9 cellular contexts compared by ENCODE assay signal in the genomic region with DNA sequence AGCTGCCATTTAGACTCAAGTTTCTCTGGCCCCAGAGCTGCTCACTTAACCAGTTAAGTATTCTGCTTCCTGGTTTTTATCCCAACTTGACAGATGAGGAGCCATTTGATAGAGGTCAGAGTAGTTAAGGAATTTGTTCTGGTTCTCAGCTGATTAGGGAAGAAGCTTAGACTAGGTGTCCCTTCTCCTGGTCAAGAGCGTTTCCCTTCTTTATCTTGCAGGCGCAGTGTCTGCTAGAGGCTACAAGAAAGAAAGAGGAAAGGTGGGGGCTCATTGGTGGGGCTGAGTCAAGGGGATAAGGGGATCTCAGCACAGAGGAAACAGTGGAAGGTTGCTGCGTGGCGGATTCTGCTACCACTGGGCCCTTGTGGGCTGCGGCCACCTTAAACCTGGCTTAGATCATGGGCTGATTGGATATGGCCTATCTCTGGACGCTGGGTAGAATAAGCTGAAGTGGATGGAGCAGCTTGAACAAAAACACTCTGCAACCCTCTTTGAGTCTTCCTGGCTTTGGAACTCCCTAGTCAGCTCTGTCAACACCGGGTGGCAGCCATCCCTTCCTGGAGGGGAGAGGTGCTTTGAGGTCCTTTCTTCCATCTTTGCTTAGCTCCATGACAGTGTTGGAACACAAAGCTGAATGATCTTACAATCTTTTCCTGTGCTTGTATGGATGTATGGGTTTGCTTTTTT.
DNase-seq lines count a peak whose midpoint lies in the region; ATAC-seq and TF ChIP-seq lines count a peak whose summit lies in the region.
"Had no signal": no experiment of that assay in that cellular context is flagged by ENCODE, and none has a peak within 500 bp of the region (broad histone marks: within the 10 kb centered on the region; RNA-seq: fewer than 3 reads in every experiment).

No MANE protein-coding gene starts in this region.

- no peaks in the 10 kb centered on the region for H3K27me3 Mint-ChIP-seq in activated T-helper 17 cell treated with anti-CD3 and anti-CD28 coated beads, Interleukin-2, amount 50 U/mL, for 72 hours

- H3K4me1 ChIP-seq in right atrium auricular region (peaks cover 0 to 13% of the 10 kb centered on the region in 2 donors), ascending aorta (peaks cover 0 to 3% of the 10 kb centered on the region in 2 donors)

- H3K9me3 ChIP-seq in right atrium auricular region: no peaks in the 10 kb centered on the region
- H3K9me3 ChIP-seq in ascending aorta: no peaks in the 10 kb centered on the region

- H3K4me1 Mint-ChIP-seq in activated T-helper 17 cell treated with anti-CD3 and anti-CD28 coated beads, Interleukin-2, amount 50 U/mL, for 72 hours: peaks cover 6% of the 10 kb centered on the region

- H3K4me3 ChIP-seq in right atrium auricular region (no peak overlapping the region), ascending aorta (no peak overlapping the region)

- DNase-seq in Right ventricle myocardium superior: no peak
- DNase-seq in right atrium auricular region (ENCODE audit: low spot score): no peak
- DNase-seq in OCI-M1 (lab: John Stamatoyannopoulos, UW): peak; percentile 82
- DNase-seq in fibroblast of the conjunctiva (ENCODE audit: low read depth): peak; percentile 23
- DNase-seq in stimulated activated naive CD4-positive, alpha-beta T cell treated with Interleukin-2 at 50 U/mL for 16 hours (lab: John Stamatoyannopoulos, UW): no peak
- no peak for DNase-seq in activated CD4-positive, alpha-beta T cell treated with anti-CD3 and anti-CD28 coated beads for 48 hours
- DNase-seq in ascending aorta (ENCODE audit: low spot score in 2 of 2): no peak

- no peak for TF ChIP-seq CTCF in right atrium auricular region (IDR thresholded peaks at IDR 0.05)
- TF ChIP-seq CTCF in ascending aorta (IDR thresholded peaks at IDR 0.05): no peak

- peak overlapping the region in 1 of 2 donors; percentile 41 for H3K27ac ChIP-seq in right atrium auricular region
- H3K27ac ChIP-seq in ascending aorta: peak overlapping the region in 1 of 2 donors; percentile 31

- H3K36me3 ChIP-seq in right atrium auricular region (no peaks in the 10 kb centered on the region), ascending aorta (no peaks in the 10 kb centered on the region)

- peak; percentile 35 for ATAC-seq in Right ventricle myocardium superior (ENCODE audit: poor library complexity)
- no peak for ATAC-seq in activated T-helper 17 cell treated with anti-CD3 and anti-CD28 coated beads, Interleukin-2, amount 50 U/mL, for 72 hours (replicated peaks)

- H3K27me3 ChIP-seq in right atrium auricular region (no peaks in the 10 kb centered on the region), ascending aorta (no peaks in the 10 kb centered on the region)

- intact Hi-C loops in Right ventricle myocardium superior (cut with DNase I) (loop anchor here (2.0 to 10.0 kb wide), 3 partner anchors 120 to 418 kb away; no protein-coding TSS in a partner anchor), ascending aorta (cut with DNase I) (loop anchor here (1.0 to 5.0 kb wide), 3 partner anchors 18 to 462 kb away; partner anchors contain the start of gene CDC42EP3)

- no peak overlapping the region for H3K4me3 Mint-ChIP-seq in activated T-helper 17 cell treated with anti-CD3 and anti-CD28 coated beads, Interleukin-2, amount 50 U/mL, for 72 hours
- H3K4me3 Mint-ChIP-seq: T-helper 1 cell treated with Interleukin-12 subunit alpha and Interleukin-12 subunit beta and Interleukin-4 antibody, amounts not matched to agents 30 μg/mL and 1 μg/mL, for 36 hours had no signal

- no peak overlapping the region for H3K27ac Mint-ChIP-seq in activated T-helper 17 cell treated with anti-CD3 and anti-CD28 coated beads, Interleukin-2, amount 50 U/mL, for 72 hours
- H3K27ac Mint-ChIP-seq: T-helper 1 cell treated with Interleukin-12 subunit alpha and Interleukin-12 subunit beta and Interleukin-4 antibody, amounts not matched to agents 30 μg/mL and 1 μg/mL, for 36 hours had no signal

- no peaks in the 10 kb centered on the region for H3K36me3 Mint-ChIP-seq in activated T-helper 17 cell treated with anti-CD3 and anti-CD28 coated beads, Interleukin-2, amount 50 U/mL, for 72 hours (ENCODE audit: low read depth)

- no peaks in the 10 kb centered on the region for H3K9me3 Mint-ChIP-seq in activated T-helper 17 cell treated with anti-CD3 and anti-CD28 coated beads, Interleukin-2, amount 50 U/mL, for 72 hours
- H3K9me3 Mint-ChIP-seq: T-helper 1 cell treated with Interleukin-12 subunit alpha and Interleukin-12 subunit beta and Interleukin-4 antibody, amounts not matched to agents 30 μg/mL and 1 μg/mL, for 36 hours had no signal

Comparison
In these comparisons a context has a peak if more than half of its experiments do, and no peak if none do; other contexts are left out.
1. DNase-seq: peak in OCI-M1 (single experiment) and fibroblast of the conjunctiva (single experiment); none in Right ventricle myocardium superior (single experiment), right atrium auricular region (single experiment), stimulated activated naive CD4-positive, alpha-beta T cell treated with Interleukin-2 at 50 U/mL for 16 hours (single experiment), activated CD4-positive, alpha-beta T cell treated with anti-CD3 and anti-CD28 coated beads for 48 hours (single experiment) and ascending aorta (0 of 2).